In the genomic region with DNA sequence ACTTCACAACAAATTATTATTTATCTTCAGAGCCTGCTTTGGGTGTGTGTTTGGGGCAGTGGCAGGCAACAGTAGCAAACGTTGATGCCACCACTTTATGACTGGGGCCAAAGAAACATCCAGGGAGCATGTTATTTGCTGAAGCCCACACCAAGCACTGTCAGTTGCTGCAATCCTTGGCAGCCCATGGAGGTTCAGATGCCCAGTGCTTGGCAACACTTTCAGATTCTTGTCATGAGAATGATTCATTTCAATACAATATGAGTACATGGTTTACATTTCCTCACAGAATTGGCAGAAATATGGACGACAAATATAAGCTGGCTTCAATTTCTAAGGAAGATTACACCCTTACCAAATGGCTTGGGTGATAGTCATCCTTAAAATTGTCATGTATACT, we compare ENCODE assay signal across 23 cellular contexts. TPM values are rescaled to one million over a fixed set of nuclear protein-coding genes. Genes with fewer than 3 reads are reported as not detected.
A peak's percentile ranks its signal among the peaks of the same experiment; 100 is the strongest.
DNase-seq lines count a peak whose midpoint lies in the region; ATAC-seq and TF ChIP-seq lines count a peak whose summit lies in the region.
"Had no signal": no experiment of that assay in that cellular context is flagged by ENCODE, and none has a peak within 500 bp of the region (broad histone marks: within the 10 kb centered on the region; RNA-seq: fewer than 3 reads in every experiment).

No MANE protein-coding gene starts in this region.

- no TSS peak for BruUV-seq in MCF 10A (replicated peaks; lab: Mats Ljungman, UMichigan)

- DNase-seq in HT1080 (ENCODE audit: low read depth) (peak; percentile 18), MCF 10A (ENCODE audit: unreplicated experiment) (peak; percentile 95), inferior parietal cortex (ENCODE audit: extremely low spot score) (peak; percentile 27), NCI-H526 treated with DMSO at 0.1 percent for 48 hours (lab: John Stamatoyannopoulos, UW) (no peak), WTC11 (ENCODE audit: low spot score) (no peak), HuH-7 (ENCODE audit: low spot score) (no peak)
- DNase-seq: activated CD4-positive, alpha-beta T cell treated with anti-CD3 and anti-CD28 coated beads, Interleukin-2, amount 50 U/mL, for 4 hours; activated effector memory CD4-positive, alpha-beta T cell treated with anti-CD3 and anti-CD28 coated beads, Interleukin-2, amount 50 U/mL, for 16 hours; AML-193; CD8-positive, alpha-beta memory T cell; HFFc6; Karpas-422; NCI-H1105 treated with DMSO at 0.1 percent for 48 hours; NCI-H2081 treated with DMSO at 0.1 percent for 48 hours; NCI-H510A treated with DMSO at 0.1 percent for 48 hours; Peyer's patch; small intestine; stimulated activated CD4-positive, alpha-beta T cell treated with anti-CD3 and anti-CD28 coated beads, Interleukin-2, amount 100 ng/mL, for 24 hours; T-helper 17 cell had no signal

- no peak for ATAC-seq in GM18519 (IDR thresholded peaks at IDR 0.05; ENCODE audit: low FRiP score, unreplicated experiment)
- no peak for ATAC-seq in WTC11
- ATAC-seq: foreskin keratinocyte; stimulated activated memory B cell treated with anti-CD40 and anti-IgM and Interleukin-4, amounts not matched to agents 10 μg/mL and 1 μg/mL and 100 μg/mL, for 72 hours; T-helper 17 cell had no signal

- CTCF ChIA-PET in MCF 10A (lab: Yijun Ruan, JAX) = interaction anchor here (0.6 to 2.2 kb wide), 4 partner anchors 10 to 63 kb away, joined by 3 to 8 read pairs (median 7); no protein-coding TSS in a partner anchor
- CTCF ChIA-PET in WTC11 (lab: Charles Lee) = interaction anchor here (1.5 kb wide), 1 partner anchor 10 kb away, joined by 4 read pairs; no protein-coding TSS in a partner anchor

- no peak for TF ChIP-seq CTCF in MCF 10A (IDR thresholded peaks at IDR 0.05; ENCODE audit: unreplicated experiment)
- TF ChIP-seq CTCF in WTC11 (IDR thresholded peaks at IDR 0.05) = no peak

- H3K9me3 Mint-ChIP-seq in MCF 10A (ENCODE audit: unreplicated experiment) = no peaks in the 10 kb centered on the region
- no peaks in the 10 kb centered on the region for H3K9me3 Mint-ChIP-seq in WTC11
- H3K9me3 Mint-ChIP-seq: HFFc6; stimulated activated memory B cell treated with anti-CD40 and anti-IgM and Interleukin-4, amounts not matched to agents 10 μg/mL and 1 μg/mL and 100 μg/mL, for 72 hours had no signal

- H3K4me3 Mint-ChIP-seq in MCF 10A (ENCODE audit: unreplicated experiment) = no peak overlapping the region
- no peak overlapping the region for H3K4me3 Mint-ChIP-seq in WTC11
- H3K4me3 Mint-ChIP-seq: CD8-positive, alpha-beta memory T cell; HFFc6; neural crest cell; stimulated activated memory B cell treated with anti-CD40 and anti-IgM and Interleukin-4, amounts not matched to agents 10 μg/mL and 1 μg/mL and 100 μg/mL, for 72 hours; T-helper 17 cell had no signal

- H3K27me3 Mint-ChIP-seq in MCF 10A (ENCODE audit: insufficient read depth, unreplicated experiment) = no peaks in the 10 kb centered on the region
- H3K27me3 Mint-ChIP-seq in WTC11 (ENCODE audit: low read depth) = no peaks in the 10 kb centered on the region

- H3K36me3 Mint-ChIP-seq in MCF 10A (ENCODE audit: insufficient read depth, unreplicated experiment) (no peaks in the 10 kb centered on the region), WTC11 (no peaks in the 10 kb centered on the region)
- H3K36me3 Mint-ChIP-seq: CD8-positive, alpha-beta memory T cell; stimulated activated memory B cell treated with anti-CD40 and anti-IgM and Interleukin-4, amounts not matched to agents 10 μg/mL and 1 μg/mL and 100 μg/mL, for 72 hours had no signal

- H3K27ac Mint-ChIP-seq in MCF 10A (ENCODE audit: low read depth, unreplicated experiment) (peak overlapping the region; percentile 31), WTC11 (no peak overlapping the region)
- H3K27ac Mint-ChIP-seq: CD8-positive, alpha-beta memory T cell; HFFc6; stimulated activated memory B cell treated with anti-CD40 and anti-IgM and Interleukin-4, amounts not matched to agents 10 μg/mL and 1 μg/mL and 100 μg/mL, for 72 hours; T-helper 17 cell had no signal

- intact Hi-C loops in MCF 10A (cut with micrococcal nuclease) = no loop called here

- POLR2A ChIA-PET in MCF 10A (lab: Yijun Ruan, JAX) = interaction anchor here (0.5 to 3.3 kb wide), 11 partner anchors 9 to 395 kb away, joined by 3 to 22 read pairs (median 4); partner anchors contain the start of gene GLI3
- POLR2A ChIA-PET in WTC11 (lab: Charles Lee) = no interaction called here

- H3K4me1 Mint-ChIP-seq in MCF 10A (ENCODE audit: insufficient read depth, unreplicated experiment) (peaks cover 32% of the 10 kb centered on the region), WTC11 (no peaks in the 10 kb centered on the region)
- H3K4me1 Mint-ChIP-seq: CD8-positive, alpha-beta memory T cell; stimulated activated memory B cell treated with anti-CD40 and anti-IgM and Interleukin-4, amounts not matched to agents 10 μg/mL and 1 μg/mL and 100 μg/mL, for 72 hours; T-helper 17 cell had no signal

TF ChIP-seq in WTC11, 78 proteins besides CTCF, POLR2A, EP300 and RAD21:
- TF ChIP-seq ELF4 (CRISPR knock-in tag; IDR thresholded peaks at IDR 0.05; ENCODE audit: low read depth) = no peak
- no peak for TF ChIP-seq MAX (CRISPR knock-in tag; IDR thresholded peaks at IDR 0.05)
- TF ChIP-seq NR2C2 (CRISPR knock-in tag; IDR thresholded peaks at IDR 0.05) = no peak
- TF ChIP-seq GRHL2 (CRISPR knock-in tag; IDR thresholded peaks at IDR 0.05; ENCODE audit: insufficient replicate concordance, severe bottlenecking) = no peak
- TF ChIP-seq PRDM15 (CRISPR knock-in tag; IDR thresholded peaks at IDR 0.05) = no peak
- TF ChIP-seq, protein P1, sequence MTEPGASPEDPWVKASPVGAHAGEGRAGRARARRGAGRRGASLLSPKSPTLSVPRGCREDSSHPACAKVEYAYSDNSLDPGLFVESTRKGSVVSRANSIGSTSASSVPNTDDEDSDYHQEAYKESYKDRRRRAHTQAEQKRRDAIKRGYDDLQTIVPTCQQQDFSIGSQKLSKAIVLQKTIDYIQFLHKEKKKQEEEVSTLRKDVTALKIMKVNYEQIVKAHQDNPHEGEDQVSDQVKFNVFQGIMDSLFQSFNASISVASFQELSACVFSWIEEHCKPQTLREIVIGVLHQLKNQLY (CRISPR knock-in tag; IDR thresholded peaks at IDR 0.05) = no peak
- no peak for TF ChIP-seq MYBL2 (CRISPR knock-in tag; IDR thresholded peaks at IDR 0.05)
- no peak for TF ChIP-seq GABPB1 (CRISPR knock-in tag; IDR thresholded peaks at IDR 0.05)
- no peak for TF ChIP-seq FOXK1 (CRISPR knock-in tag; IDR thresholded peaks at IDR 0.05)

RNA-seq across cellular contexts. Expression of gene GLI3, which starts 46.5 kb away (rescaled TPM):
- total RNA-seq in HT1080 (2014; rRNA removed; shearing (Covaris generic)) = 4.2 and 5.9 TPM in 2 replicates
- 5.1 and 8.5 TPM in 2 replicates for polyA plus RNA-seq in HT1080 (2015; cell fraction: cytosol; rRNA removed)
- 4.7 and 6.2 TPM in 2 replicates for polyA plus RNA-seq in HT1080 (2015; cell fraction: nucleus; rRNA removed)
- 23.1 and 27.6 TPM in 2 replicates for total RNA-seq in MCF 10A (2022)
- 41.0 to 46.2 TPM (median 42.1 TPM) in 3 replicates for total RNA-seq in WTC11 (2021)

Comparison
In these comparisons a context has a peak if more than half of its experiments do, and no peak if none do; other contexts are left out.
1. DNase-seq: peak in HT1080 (single experiment), MCF 10A (single experiment) and inferior parietal cortex (single experiment); none in NCI-H526 treated with DMSO at 0.1 percent for 48 hours (single experiment), WTC11 (single experiment) and HuH-7 (single experiment).